Comparison of ENCODE assay signal across 8 cellular contexts in the genomic region with DNA sequence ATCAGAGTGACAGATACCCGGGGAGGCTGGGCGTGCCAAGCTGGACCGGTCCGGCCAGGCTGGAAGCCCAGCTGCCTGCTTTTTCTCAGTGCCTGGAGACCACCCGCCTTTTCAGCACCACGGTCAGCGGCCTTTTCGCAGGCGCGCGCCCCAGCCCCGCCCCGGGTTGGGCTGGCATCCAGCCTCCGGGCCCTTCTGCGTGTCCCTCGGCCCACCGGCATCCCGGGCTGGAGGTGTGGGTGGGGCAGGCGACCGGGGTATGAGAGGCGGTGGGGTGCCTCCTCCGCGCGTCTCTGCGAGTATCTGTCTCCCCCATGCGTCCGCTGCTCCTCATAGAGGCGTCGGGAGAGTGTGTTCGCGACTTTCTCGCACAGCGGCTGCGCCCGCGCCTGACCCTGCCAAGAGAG.
DNase-seq lines count a peak whose midpoint lies in the region; ATAC-seq and TF ChIP-seq lines count a peak whose summit lies in the region.

No MANE protein-coding gene starts in this region.

- intact Hi-C loops in heart left ventricle (cut with DNase I) (no loop called here), cardiac septum (cut with DNase I) (no loop called here), tibial artery (cut with DNase I; ENCODE audit: low total_unique reads) (no loop called here)

- WGBS in heart left ventricle, 4 donors = 0 to 10% (median 2%) methylated on average over 8 to 36 of the region's 36 CpGs

- no peak overlapping the region for H2AFZ ChIP-seq in neural progenitor cell (replicated peaks)

- TF ChIP-seq POLR2A in heart left ventricle (IDR thresholded peaks at IDR 0.05) = no peak

- DNase-seq in heart left ventricle (peak in 4 of 5 donors; percentile 22 to 77 (median 34)), cardiac septum (ENCODE audit: low spot score) (no peak), neural progenitor cell (ENCODE audit: low spot score) (peak; percentile 94), tibial artery (no peak)
- peak; percentile 68 for DNase-seq in activated CD4-positive, alpha-beta T cell treated with anti-CD3 and anti-CD28 coated beads for 48 hours
- DNase-seq in effector memory CD8-positive, alpha-beta T cell = peak; percentile 18 to 37 (median 35)

- H3K4me3 Mint-ChIP-seq in effector memory CD8-positive, alpha-beta T cell = no peak overlapping the region
- no peak overlapping the region for H3K4me3 Mint-ChIP-seq in neural progenitor cell

- peak overlapping the region; percentile 78 for H3K4me2 ChIP-seq in neural progenitor cell

- H3K4me1 ChIP-seq in heart left ventricle (peaks cover 0 to 5% (median 0%) of the 10 kb centered on the region in 12 donors), neural progenitor cell (no peaks in the 10 kb centered on the region), tibial artery (peaks cover 0 to 5% (median 0%) of the 10 kb centered on the region in 4 donors)

- H3K36me3 ChIP-seq in heart left ventricle (no peaks in the 10 kb centered on the region), neural progenitor cell (no peaks in the 10 kb centered on the region), tibial artery (no peaks in the 10 kb centered on the region)

- H3K79me2 ChIP-seq in neural progenitor cell (ENCODE audit: low read depth) = no peaks in the 10 kb centered on the region

- H3K27ac ChIP-seq in heart left ventricle (no peak overlapping the region), neural progenitor cell (no peak overlapping the region), tibial artery (no peak overlapping the region)

- peaks cover 2% of the 10 kb centered on the region for H3K36me3 Mint-ChIP-seq in effector memory CD8-positive, alpha-beta T cell (ENCODE audit: insufficient read depth)
- no peaks in the 10 kb centered on the region for H3K36me3 Mint-ChIP-seq in neural progenitor cell

- TF ChIP-seq CTCF in heart left ventricle (IDR thresholded peaks at IDR 0.05) (no peak), neural progenitor cell (IDR thresholded peaks at IDR 0.05) (peak; percentile 30), tibial artery (IDR thresholded peaks at IDR 0.05) (no peak)

- ATAC-seq in heart left ventricle (peak in 3 of 4 donors; percentile 37 to 59 (median 45)), HG02884 (IDR thresholded peaks at IDR 0.05; ENCODE audit: unreplicated experiment) (no peak), HG03442 (IDR thresholded peaks at IDR 0.05; ENCODE audit: unreplicated experiment) (no peak)
- ATAC-seq in effector memory CD8-positive, alpha-beta T cell (replicated peaks) = peak; percentile 49

- peaks cover 58 to 62% of the 10 kb centered on the region in 2 donors for H3K27me3 Mint-ChIP-seq in effector memory CD8-positive, alpha-beta T cell
- H3K27me3 Mint-ChIP-seq in neural progenitor cell (ENCODE audit: insufficient read depth, low read depth) = peaks cover 39% of the 10 kb centered on the region

- peaks cover 0 to 72% (median 31%) of the 10 kb centered on the region in 9 donors for H3K27me3 ChIP-seq in heart left ventricle
- peaks cover 71% of the 10 kb centered on the region for H3K27me3 ChIP-seq in neural progenitor cell
- peaks cover 0 to 66% of the 10 kb centered on the region in 2 donors for H3K27me3 ChIP-seq in tibial artery

- H3K9ac ChIP-seq in neural progenitor cell = no peak overlapping the region

- H4K20me1 ChIP-seq in neural progenitor cell (ENCODE audit: low read depth) = peaks cover 16% of the 10 kb centered on the region

- no peak overlapping the region for H3K27ac Mint-ChIP-seq in effector memory CD8-positive, alpha-beta T cell
- H3K27ac Mint-ChIP-seq in neural progenitor cell = no peak overlapping the region

- H3K4me3 ChIP-seq in heart left ventricle (no peak overlapping the region), neural progenitor cell (peak overlapping the region; percentile 38), tibial artery (no peak overlapping the region)

- no peaks in the 10 kb centered on the region for H3K4me1 Mint-ChIP-seq in effector memory CD8-positive, alpha-beta T cell (ENCODE audit: low read depth in 2 of 2)
- no peaks in the 10 kb centered on the region for H3K4me1 Mint-ChIP-seq in neural progenitor cell

- H3K9me3 Mint-ChIP-seq in effector memory CD8-positive, alpha-beta T cell = no peaks in the 10 kb centered on the region
- H3K9me3 Mint-ChIP-seq in neural progenitor cell = no peaks in the 10 kb centered on the region

- no peaks in the 10 kb centered on the region for H3K9me3 ChIP-seq in heart left ventricle
- no peaks in the 10 kb centered on the region for H3K9me3 ChIP-seq in neural progenitor cell (ENCODE audit: low read depth)
- H3K9me3 ChIP-seq in tibial artery = no peaks in the 10 kb centered on the region

- no peaks in the 10 kb centered on the region for H3F3A ChIP-seq in neural progenitor cell (ENCODE audit: low read depth)

Comparison
In these comparisons a context has a peak if more than half of its experiments do, and no peak if none do; other contexts are left out.
1. DNase-seq: peak in heart left ventricle (4 of 5), activated CD4-positive, alpha-beta T cell treated with anti-CD3 and anti-CD28 coated beads for 48 hours (single experiment), effector memory CD8-positive, alpha-beta T cell (3 of 3) and neural progenitor cell (single experiment); none in cardiac septum (single experiment) and tibial artery (0 of 2).
2. ATAC-seq: peak in heart left ventricle (3 of 4) and effector memory CD8-positive, alpha-beta T cell (single experiment); none in HG02884 (single experiment) and HG03442 (single experiment).